1 cellular context compared by ENCODE assay signal in the genomic region with DNA sequence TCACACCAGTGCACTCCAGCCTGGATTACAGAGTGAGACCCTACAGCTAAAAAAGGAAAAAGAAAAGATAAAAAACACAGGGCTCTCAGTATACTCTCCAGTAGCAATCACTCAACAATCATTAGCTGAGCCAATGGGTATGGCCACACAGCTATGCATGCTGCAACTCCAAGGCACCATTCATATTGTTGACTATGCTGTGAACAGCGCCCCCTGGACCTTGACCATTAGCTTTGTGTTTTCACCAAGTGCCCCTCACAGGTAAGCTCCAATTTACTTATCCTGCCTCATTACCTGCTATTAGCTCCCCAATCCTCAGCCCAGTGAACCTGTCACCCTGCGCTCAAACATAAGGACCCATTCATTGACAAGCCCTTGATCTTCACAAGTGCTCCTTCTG.
TF ChIP-seq lines count a peak whose summit lies in the region.

No MANE protein-coding gene starts in this region.

TF ChIP-seq in HCT116, 20 proteins besides CTCF, POLR2A, EP300 and RAD21 (continued from another document):
- TF ChIP-seq, protein P1, sequence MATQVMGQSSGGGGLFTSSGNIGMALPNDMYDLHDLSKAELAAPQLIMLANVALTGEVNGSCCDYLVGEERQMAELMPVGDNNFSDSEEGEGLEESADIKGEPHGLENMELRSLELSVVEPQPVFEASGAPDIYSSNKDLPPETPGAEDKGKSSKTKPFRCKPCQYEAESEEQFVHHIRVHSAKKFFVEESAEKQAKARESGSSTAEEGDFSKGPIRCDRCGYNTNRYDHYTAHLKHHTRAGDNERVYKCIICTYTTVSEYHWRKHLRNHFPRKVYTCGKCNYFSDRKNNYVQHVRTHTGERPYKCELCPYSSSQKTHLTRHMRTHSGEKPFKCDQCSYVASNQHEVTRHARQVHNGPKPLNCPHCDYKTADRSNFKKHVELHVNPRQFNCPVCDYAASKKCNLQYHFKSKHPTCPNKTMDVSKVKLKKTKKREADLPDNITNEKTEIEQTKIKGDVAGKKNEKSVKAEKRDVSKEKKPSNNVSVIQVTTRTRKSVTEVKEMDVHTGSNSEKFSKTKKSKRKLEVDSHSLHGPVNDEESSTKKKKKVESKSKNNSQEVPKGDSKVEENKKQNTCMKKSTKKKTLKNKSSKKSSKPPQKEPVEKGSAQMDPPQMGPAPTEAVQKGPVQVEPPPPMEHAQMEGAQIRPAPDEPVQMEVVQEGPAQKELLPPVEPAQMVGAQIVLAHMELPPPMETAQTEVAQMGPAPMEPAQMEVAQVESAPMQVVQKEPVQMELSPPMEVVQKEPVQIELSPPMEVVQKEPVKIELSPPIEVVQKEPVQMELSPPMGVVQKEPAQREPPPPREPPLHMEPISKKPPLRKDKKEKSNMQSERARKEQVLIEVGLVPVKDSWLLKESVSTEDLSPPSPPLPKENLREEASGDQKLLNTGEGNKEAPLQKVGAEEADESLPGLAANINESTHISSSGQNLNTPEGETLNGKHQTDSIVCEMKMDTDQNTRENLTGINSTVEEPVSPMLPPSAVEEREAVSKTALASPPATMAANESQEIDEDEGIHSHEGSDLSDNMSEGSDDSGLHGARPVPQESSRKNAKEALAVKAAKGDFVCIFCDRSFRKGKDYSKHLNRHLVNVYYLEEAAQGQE (IDR thresholded peaks at IDR 0.05; ENCODE audit: low read depth), result no peak
- TF ChIP-seq ZNF274 (IDR thresholded peaks at IDR 0.05; ENCODE audit: low read depth, low read length) (no peak), FOSL1 (IDR thresholded peaks at IDR 0.05; ENCODE audit: low read depth) (no peak), SIN3A (IDR thresholded peaks at IDR 0.05; ENCODE audit: low read depth) (no peak), EZH2 (IDR thresholded peaks at IDR 0.05) (no peak), YY1 (IDR thresholded peaks at IDR 0.05; ENCODE audit: extremely low read depth, insufficient replicate concordance, low read depth, low read length) (no peak)
- TF ChIP-seq, protein P2, sequence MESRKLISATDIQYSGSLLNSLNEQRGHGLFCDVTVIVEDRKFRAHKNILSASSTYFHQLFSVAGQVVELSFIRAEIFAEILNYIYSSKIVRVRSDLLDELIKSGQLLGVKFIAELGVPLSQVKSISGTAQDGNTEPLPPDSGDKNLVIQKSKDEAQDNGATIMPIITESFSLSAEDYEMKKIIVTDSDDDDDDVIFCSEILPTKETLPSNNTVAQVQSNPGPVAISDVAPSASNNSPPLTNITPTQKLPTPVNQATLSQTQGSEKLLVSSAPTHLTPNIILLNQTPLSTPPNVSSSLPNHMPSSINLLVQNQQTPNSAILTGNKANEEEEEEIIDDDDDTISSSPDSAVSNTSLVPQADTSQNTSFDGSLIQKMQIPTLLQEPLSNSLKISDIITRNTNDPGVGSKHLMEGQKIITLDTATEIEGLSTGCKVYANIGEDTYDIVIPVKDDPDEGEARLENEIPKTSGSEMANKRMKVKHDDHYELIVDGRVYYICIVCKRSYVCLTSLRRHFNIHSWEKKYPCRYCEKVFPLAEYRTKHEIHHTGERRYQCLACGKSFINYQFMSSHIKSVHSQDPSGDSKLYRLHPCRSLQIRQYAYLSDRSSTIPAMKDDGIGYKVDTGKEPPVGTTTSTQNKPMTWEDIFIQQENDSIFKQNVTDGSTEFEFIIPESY (IDR thresholded peaks at IDR 0.05; ENCODE audit: extremely low read depth, insufficient replicate concordance, low read length), result no peak
